In genomic region chr4:76458829-76459228, GRCh38 we compare ENCODE assay signal across 2 cellular contexts.
TF ChIP-seq lines count a peak whose summit lies in the region.

No MANE protein-coding gene starts in this region.

TF ChIP-seq in IMR-90, 13 proteins besides CTCF, POLR2A, EP300 and RAD21:
- TF ChIP-seq CEBPB (IDR thresholded peaks at IDR 0.05; ENCODE audit: low read depth, low read length), result no peak
- TF ChIP-seq ELK1 (IDR thresholded peaks at IDR 0.05; ENCODE audit: borderline replicate concordance, low read depth, low read length), result no peak
- no peak for TF ChIP-seq MAFK (IDR thresholded peaks at IDR 0.05; ENCODE audit: low read depth, low read length)
- TF ChIP-seq, protein P1, sequence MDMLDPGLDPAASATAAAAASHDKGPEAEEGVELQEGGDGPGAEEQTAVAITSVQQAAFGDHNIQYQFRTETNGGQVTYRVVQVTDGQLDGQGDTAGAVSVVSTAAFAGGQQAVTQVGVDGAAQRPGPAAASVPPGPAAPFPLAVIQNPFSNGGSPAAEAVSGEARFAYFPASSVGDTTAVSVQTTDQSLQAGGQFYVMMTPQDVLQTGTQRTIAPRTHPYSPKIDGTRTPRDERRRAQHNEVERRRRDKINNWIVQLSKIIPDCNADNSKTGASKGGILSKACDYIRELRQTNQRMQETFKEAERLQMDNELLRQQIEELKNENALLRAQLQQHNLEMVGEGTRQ (IDR thresholded peaks at IDR 0.05; ENCODE audit: low read depth, low read length), result no peak
- TF ChIP-seq MAZ (IDR thresholded peaks at IDR 0.05; ENCODE audit: borderline replicate concordance, low read depth, low read length), result no peak
- TF ChIP-seq BHLHE40 (IDR thresholded peaks at IDR 0.05; ENCODE audit: low read depth, low read length), result no peak
- TF ChIP-seq RFX5 (IDR thresholded peaks at IDR 0.05; ENCODE audit: low read depth, low read length), result no peak
- no peak for TF ChIP-seq CHD1 (IDR thresholded peaks at IDR 0.05; ENCODE audit: low read depth, low read length)
- TF ChIP-seq SMC3 (IDR thresholded peaks at IDR 0.05; ENCODE audit: low read depth, low read length), result no peak
- no peak for TF ChIP-seq MXI1 (IDR thresholded peaks at IDR 0.05; ENCODE audit: borderline replicate concordance, low read depth, low read length)
- no peak for TF ChIP-seq RCOR1 (IDR thresholded peaks at IDR 0.05; ENCODE audit: insufficient replicate concordance, low read length)
- TF ChIP-seq FOS (IDR thresholded peaks at IDR 0.05; ENCODE audit: low read depth, low read length), result no peak
- no peak for TF ChIP-seq NFE2L2 (IDR thresholded peaks at IDR 0.05; ENCODE audit: low read depth, low read length)

TF ChIP-seq in H1, 55 proteins besides CTCF, POLR2A, EP300 and RAD21:
- TF ChIP-seq ASH2L (IDR thresholded peaks at IDR 0.05; ENCODE audit: low read length) (peak; percentile 77), TAF7 (optimal IDR thresholded peaks at IDR 0.05; ENCODE audit: borderline replicate concordance, low read depth, low read length) (no peak)
